ENCODE assay signal across 9 cellular contexts in the genomic region with DNA sequence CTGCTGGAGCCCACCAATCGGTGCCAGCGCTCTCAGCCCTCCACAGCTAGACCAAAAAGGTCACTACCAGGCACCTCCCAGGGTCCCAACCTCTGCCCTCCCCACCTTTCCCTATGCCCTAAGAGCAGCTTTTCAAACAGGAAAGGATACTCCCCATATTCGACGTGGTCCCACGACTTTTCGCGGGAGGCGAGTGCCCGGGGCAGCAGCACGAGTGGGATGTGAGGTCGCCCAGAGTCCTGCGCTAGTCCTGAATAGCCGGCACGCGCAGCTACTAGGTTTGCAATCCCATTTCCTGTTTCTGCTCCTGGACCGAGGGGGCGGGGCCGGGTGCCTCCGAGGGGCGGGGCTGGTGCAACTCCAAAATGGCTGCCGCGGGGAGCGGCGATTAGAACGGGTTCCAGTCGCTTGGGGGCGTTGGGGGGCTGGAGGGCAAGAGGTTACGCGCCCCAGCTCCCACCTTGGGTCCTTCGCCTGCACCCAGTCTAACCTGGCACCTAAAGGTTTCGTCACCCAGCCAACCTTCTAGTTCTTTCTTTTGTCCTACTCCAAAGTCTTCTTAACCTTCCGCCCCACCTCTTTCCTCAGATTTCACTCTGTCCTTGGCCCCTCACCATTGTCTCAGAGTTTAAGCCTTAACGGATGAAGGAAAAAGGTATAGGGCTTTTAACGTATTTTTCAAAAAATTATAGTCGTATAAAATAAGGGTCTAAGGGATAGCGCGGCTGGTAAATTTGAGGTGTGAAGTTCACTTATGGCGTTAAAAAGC.
DNase-seq lines count a peak whose midpoint lies in the region; ATAC-seq and TF ChIP-seq lines count a peak whose summit lies in the region.
"Had no signal": no experiment of that assay in that cellular context is flagged by ENCODE, and none has a peak within 500 bp of the region (broad histone marks: within the 10 kb centered on the region; RNA-seq: fewer than 3 reads in every experiment).

No MANE protein-coding gene starts in this region.

- TF ChIP-seq CTCF in hepatocyte (IDR thresholded peaks at IDR 0.05; ENCODE audit: poor library complexity) (no peak), Caco-2 (IDR thresholded peaks at IDR 0.05; ENCODE audit: insufficient read depth in 1 of 2, low read depth in 1 of 2, low read length in 1 of 2, severe bottlenecking in 1 of 2, unreplicated experiment in 1 of 2) (no peak)

- H3K4me3 Mint-ChIP-seq in Caco-2 (ENCODE audit: unreplicated experiment), result no peak overlapping the region
- H3K4me3 Mint-ChIP-seq: activated T-cell treated with anti-CD3 and anti-CD28 coated beads, Interleukin-2, amount 50 U/mL, for 72 hours had no signal

- H3K4me2 ChIP-seq in hepatocyte, result peak overlapping the region; percentile 78

- intact Hi-C loops in Caco-2 (cut with micrococcal nuclease; ENCODE audit: unreplicated experiment), result no loop called here

- H2AFZ ChIP-seq in hepatocyte, result peak overlapping the region; percentile 83

- no peaks in the 10 kb centered on the region for H3K9me3 Mint-ChIP-seq in Caco-2 (ENCODE audit: unreplicated experiment)
- H3K9me3 Mint-ChIP-seq: activated T-cell treated with anti-CD3 and anti-CD28 coated beads, Interleukin-2, amount 50 U/mL, for 72 hours had no signal

- peak overlapping the region; percentile 37 for H3K4me3 ChIP-seq in hepatocyte
- no peak overlapping the region for H3K4me3 ChIP-seq in Caco-2 (ENCODE audit: low read depth, low read length)

- no peaks in the 10 kb centered on the region for H3K27me3 Mint-ChIP-seq in Caco-2 (ENCODE audit: insufficient read depth, unreplicated experiment)

- no TSS peak for BruUV-seq in Caco-2 (replicated peaks; lab: Mats Ljungman, UMichigan)

- POLR2A ChIA-PET in Caco-2 (lab: Charles Lee), result no interaction called here

- no peak overlapping the region for H3K27ac Mint-ChIP-seq in Caco-2 (ENCODE audit: unreplicated experiment)
- H3K27ac Mint-ChIP-seq: activated T-cell treated with anti-CD3 and anti-CD28 coated beads, Interleukin-2, amount 50 U/mL, for 72 hours had no signal

- no peaks in the 10 kb centered on the region for H3K36me3 Mint-ChIP-seq in Caco-2 (ENCODE audit: insufficient read depth, unreplicated experiment)

- 41% methylated on average over 38 of the region's 38 CpGs for WGBS in hepatocyte (ENCODE audit: low lambda C conversion rate, missing lambda C conversion rate)

- DNase-seq in HK-2 (ENCODE audit: unreplicated experiment), result peak; percentile 78
- DNase-seq in T follicular helper cell (ENCODE audit: low read depth), result peak; percentile 1
- DNase-seq in hepatocyte (ENCODE audit: low spot score), result peak; percentile 84
- DNase-seq in stimulated activated CD4-positive, alpha-beta T cell treated with anti-CD3 and anti-CD28 coated beads, Interleukin-15, amount 100 ng/mL, for 48 hours (ENCODE audit: low read depth in 2 of 2), result peak; percentile 0 to 1
- DNase-seq in SIG-M5 treated with dmso at 0.1 percent for 504 hours (lab: John Stamatoyannopoulos, UW; ENCODE audit: unreplicated experiment), result no peak
- DNase-seq in Caco-2, result no peak

- ATAC-seq in HG02759 (IDR thresholded peaks at IDR 0.05; ENCODE audit: unreplicated experiment) (no peak), GM18517 (IDR thresholded peaks at IDR 0.05; ENCODE audit: unreplicated experiment) (no peak)
- ATAC-seq: activated T-cell treated with anti-CD3 and anti-CD28 coated beads, Interleukin-2, amount 50 U/mL, for 72 hours had no signal

- no peaks in the 10 kb centered on the region for H3K4me1 ChIP-seq in hepatocyte (ENCODE audit: insufficient read depth)
- no peaks in the 10 kb centered on the region for H3K4me1 ChIP-seq in Caco-2

- no peaks in the 10 kb centered on the region for H4K20me1 ChIP-seq in hepatocyte (ENCODE audit: insufficient read depth, poor library complexity, severe bottlenecking)

- no peaks in the 10 kb centered on the region for H3K9me3 ChIP-seq in hepatocyte (ENCODE audit: low read depth)
- H3K9me3 ChIP-seq in Caco-2, result no peaks in the 10 kb centered on the region

- H3K27ac ChIP-seq in hepatocyte, result peak overlapping the region; percentile 17

- no peaks in the 10 kb centered on the region for H3K4me1 Mint-ChIP-seq in Caco-2 (ENCODE audit: low read depth, unreplicated experiment)

- H3K36me3 ChIP-seq in hepatocyte (replicated peaks; ENCODE audit: insufficient read depth, low read depth) (no peaks in the 10 kb centered on the region), Caco-2 (ENCODE audit: control insufficient read depth, insufficient read depth, low read length) (no peaks in the 10 kb centered on the region)

- H3K27me3 ChIP-seq in hepatocyte (no peaks in the 10 kb centered on the region), Caco-2 (replicated peaks; ENCODE audit: control insufficient read depth, insufficient read depth, low read length) (no peaks in the 10 kb centered on the region)

- CTCF ChIA-PET in Caco-2 (lab: Charles Lee), result no interaction called here

- H3K9me2 ChIP-seq in hepatocyte (replicated peaks; ENCODE audit: insufficient read depth), result no peaks in the 10 kb centered on the region

- H3K79me2 ChIP-seq in hepatocyte, result no peaks in the 10 kb centered on the region

Comparison
In these comparisons a context has a peak if more than half of its experiments do, and no peak if none do; other contexts are left out.
1. DNase-seq: peak in HK-2 (single experiment), T follicular helper cell (single experiment), hepatocyte (single experiment) and stimulated activated CD4-positive, alpha-beta T cell treated with anti-CD3 and anti-CD28 coated beads, Interleukin-15, amount 100 ng/mL, for 48 hours (2 of 2); none in SIG-M5 treated with dmso at 0.1 percent for 504 hours (single experiment) and Caco-2 (0 of 2).